In genomic region chr11:46391578-46392420, GRCh38 we compare ENCODE assay signal across 8 cellular contexts. TPM values are rescaled to one million over a fixed set of nuclear protein-coding genes. Genes with fewer than 3 reads are reported as not detected.
DNase-seq lines count a peak whose midpoint lies in the region; ATAC-seq and TF ChIP-seq lines count a peak whose summit lies in the region.

TSS of gene CHRM4 (minus strand) at chr11:46391776. CDS start at chr11:46386557, 5,219 bp downstream.

- peak within 1 kb of the TSS; percentile 70 for H3K4me3 ChIP-seq in WERI-Rb-1 (ENCODE audit: low read depth, low read length)
- H3K4me3 ChIP-seq in sigmoid colon: peak within 1 kb of the TSS in 3 of 4 donors; percentile 18 to 47 (median 39)

- TF ChIP-seq CTCF in 22Rv1 (IDR thresholded peaks at IDR 0.05) (peak; percentile 69), LNCAP (IDR thresholded peaks at IDR 0.05) (peak; percentile 51), WERI-Rb-1 (IDR thresholded peaks at IDR 0.05; ENCODE audit: low read depth, low read length) (peak; percentile 80), sigmoid colon (IDR thresholded peaks at IDR 0.05) (no peak)

- intact Hi-C loops in left cardiac atrium (cut with DNase I): loop anchor here in 1 of 2 donors (2.0 kb wide), 1 partner anchor 147 kb away; no protein-coding TSS in a partner anchor
- intact Hi-C loops in sigmoid colon (cut with DNase I): no loop called here

- H3K36me3 ChIP-seq in WERI-Rb-1 (peaks cover 11% of the 10 kb centered on the region), sigmoid colon (peaks cover 0 to 10% (median 1%) of the 10 kb centered on the region in 4 donors)

- TF ChIP-seq POLR2A in sigmoid colon (IDR thresholded peaks at IDR 0.05): no peak

- ATAC-seq in left cardiac atrium: peak; percentile 6 to 29
- no peak for ATAC-seq in HG03280 (IDR thresholded peaks at IDR 0.05; ENCODE audit: unreplicated experiment)

- peaks cover 8% of the 10 kb centered on the region for H3K27me3 ChIP-seq in WERI-Rb-1 (ENCODE audit: insufficient read depth, low read depth, severe bottlenecking)
- H3K27me3 ChIP-seq in sigmoid colon: peaks cover 35 to 60% (median 49%) of the 10 kb centered on the region in 3 donors

- no peak for TF ChIP-seq EP300 in sigmoid colon (IDR thresholded peaks at IDR 0.05)

- H3K27ac ChIP-seq in 22Rv1: no peak within 1 kb of the TSS
- H3K27ac ChIP-seq in WERI-Rb-1: peak within 1 kb of the TSS; percentile 58
- no peak within 1 kb of the TSS for H3K27ac ChIP-seq in sigmoid colon

- no peaks in the 10 kb centered on the region for H3K9me3 ChIP-seq in WERI-Rb-1 (ENCODE audit: severe bottlenecking)
- no peaks in the 10 kb centered on the region for H3K9me3 ChIP-seq in sigmoid colon

- DNase-seq in EH (ENCODE audit: low read depth) (peak; percentile 54), WERI-Rb-1 (peak; percentile 86), left cardiac atrium (peak; percentile 57), sigmoid colon (peak; percentile 53), superior temporal gyrus (ENCODE audit: extremely low spot score) (no peak)

- WGBS in sigmoid colon, 2 donors: 1% methylated on average over 123 of the region's 123 CpGs

- peaks cover 0 to 42% (median 40%) of the 10 kb centered on the region in 4 donors for H3K4me1 ChIP-seq in sigmoid colon

RNA-seq across cellular contexts. Expression of gene CHRM4, which starts in this region (rescaled TPM):
- total RNA-seq in left cardiac atrium: under 1 TPM in 1 of 2 donors, not detected in 1; 0.21 TPM
- total RNA-seq in sigmoid colon: 1 to 10 TPM in 2 of 4 donors, under 1 TPM in 2; 0.55 to 5.3 (median 2.3) TPM
- polyA plus RNA-seq in sigmoid colon: 1 to 10 TPM in 2 of 3 donors, not detected in 1; 2.3 to 5.4 TPM

Comparison
In these comparisons a context has a peak if more than half of its experiments do, and no peak if none do; other contexts are left out.
1. Peak in DNase-seq and ATAC-seq in left cardiac atrium; RNA of the gene not detected or under 1 TPM.
2. CTCF ChIP-seq: peak in 22Rv1 (single experiment), LNCAP (single experiment) and WERI-Rb-1 (single experiment); none in sigmoid colon (0 of 4).